In genomic region chr3:4494807-4495200, GRCh38 we compare ENCODE assay signal across 8 cellular contexts. TPM values are rescaled to one million over a fixed set of nuclear protein-coding genes. Genes with fewer than 3 reads are reported as not detected.
A peak's percentile ranks its signal among the peaks of the same experiment; 100 is the strongest.
DNase-seq lines count a peak whose midpoint lies in the region; ATAC-seq lines count a peak whose summit lies in the region.

No MANE protein-coding gene starts in this region.

- H3K27ac Mint-ChIP-seq in T-helper 17 cell = peak overlapping the region; percentile 96

- H3K79me1 ChIP-seq in mesenchymal stem cell (replicated peaks; ENCODE audit: low read length, poor library complexity, severe bottlenecking) = peaks cover 1% of the 10 kb centered on the region

- 63% methylated on average over 2 of the region's 3 CpGs for WGBS in mesenchymal stem cell

- H3K4me1 Mint-ChIP-seq in T-helper 17 cell = peaks cover 50% of the 10 kb centered on the region

- H2AK5ac ChIP-seq in mesenchymal stem cell (ENCODE audit: low read length, severe bottlenecking) = no peak overlapping the region

- H2AFZ ChIP-seq in mesenchymal stem cell (ENCODE audit: low read depth, low read length) = no peak overlapping the region

- H3K14ac ChIP-seq in mesenchymal stem cell (ENCODE audit: low read length in 2 of 2) = no peak overlapping the region

- H3K9me3 ChIP-seq in BLaER1 treated with 17β-estradiol and CSF1 and Interleukin-3, amounts not matched to agents 10 nM and 100 nM (replicated peaks in 1 of 11) = no peaks in the 10 kb centered on the region
- H3K9me3 ChIP-seq in T-helper 17 cell (ENCODE audit: control insufficient read depth, low read length, poor library complexity, severe bottlenecking) = no peaks in the 10 kb centered on the region
- no peaks in the 10 kb centered on the region for H3K9me3 ChIP-seq in mesenchymal stem cell (ENCODE audit: control insufficient read depth, low read length)

- H3K4me3 Mint-ChIP-seq in T-helper 17 cell = peak overlapping the region; percentile 95

- peaks cover 5% of the 10 kb centered on the region for H3K36me3 Mint-ChIP-seq in T-helper 17 cell (ENCODE audit: low read depth)

- no peak for DNase-seq in T-helper 17 cell
- no peak for DNase-seq in mesenchymal stem cell
- DNase-seq in cortex of kidney (lab: John Stamatoyannopoulos, UW) = no peak
- no peak for DNase-seq in SK-N-DZ (ENCODE audit: low spot score)
- no peak for DNase-seq in cerebellar nuclear complex (lab: John Stamatoyannopoulos, UW)

- H3K4ac ChIP-seq in mesenchymal stem cell (ENCODE audit: low read depth in 1 of 2, low read length in 2 of 2) = no peak overlapping the region

- no peak overlapping the region for H2BK12ac ChIP-seq in mesenchymal stem cell (ENCODE audit: low read length in 2 of 2)

- peak overlapping the region; percentile 93 to 99 (median 96) for H3K4me2 ChIP-seq in BLaER1 treated with 17β-estradiol and CSF1 and Interleukin-3, amounts not matched to agents 10 nM and 100 nM
- no peak overlapping the region for H3K4me2 ChIP-seq in mesenchymal stem cell (ENCODE audit: low read length, poor library complexity, severe bottlenecking)

- H3K4me3 ChIP-seq in BLaER1 treated with 17β-estradiol and CSF1 and Interleukin-3, amounts not matched to agents 10 nM and 100 nM = peak overlapping the region; percentile 78 to 92 (median 84)
- peak overlapping the region in 1 of 2 experiments; percentile 90 for H3K4me3 ChIP-seq in mesenchymal stem cell (ENCODE audit: insufficient read depth in 1 of 2, low read depth in 1 of 2, low read length in 2 of 2)

- H2BK15ac ChIP-seq in mesenchymal stem cell (ENCODE audit: low read depth, poor library complexity, severe bottlenecking) = no peak overlapping the region

- no peak overlapping the region for H2BK120ac ChIP-seq in mesenchymal stem cell (ENCODE audit: low read depth, low read length)

- H3K4me1 ChIP-seq in BLaER1 treated with 17β-estradiol and CSF1 and Interleukin-3, amounts not matched to agents 10 nM and 100 nM = peaks cover 30 to 43% (median 32%) of the 10 kb centered on the region in 10 experiments
- H3K4me1 ChIP-seq in mesenchymal stem cell (ENCODE audit: control insufficient read depth, insufficient read depth, low read depth, low read length) = peaks cover 9% of the 10 kb centered on the region

- ATAC-seq in GM21576 (IDR thresholded peaks at IDR 0.05; ENCODE audit: unreplicated experiment) = peak; percentile 27
- ATAC-seq in T-helper 17 cell = no peak
- no peak for ATAC-seq in GM21360 (IDR thresholded peaks at IDR 0.05; ENCODE audit: unreplicated experiment)

- H4K20me1 ChIP-seq in BLaER1 treated with 17β-estradiol and CSF1 and Interleukin-3, amounts not matched to agents 10 nM and 100 nM = peaks cover 0 to 35% (median 0%) of the 10 kb centered on the region in 11 experiments; a peak in 5 of 22 replicates

- no peaks in the 10 kb centered on the region; a peak in 3 of 22 replicates for H3K27me3 ChIP-seq in BLaER1 treated with 17β-estradiol and CSF1 and Interleukin-3, amounts not matched to agents 10 nM and 100 nM
- peaks cover 0 to 41% of the 10 kb centered on the region in 2 experiments for H3K27me3 ChIP-seq in mesenchymal stem cell (ENCODE audit: control insufficient read depth in 1 of 2, insufficient read depth in 1 of 2, low read length in 2 of 2)

- no peak overlapping the region for H4K8ac ChIP-seq in mesenchymal stem cell (ENCODE audit: low read length)

- H4K91ac ChIP-seq in mesenchymal stem cell (ENCODE audit: low read length) = no peak overlapping the region

- H3K27ac ChIP-seq in BLaER1 treated with 17β-estradiol and CSF1 and Interleukin-3, amounts not matched to agents 10 nM and 100 nM = peak overlapping the region in 10 of 11 experiments; percentile 39 to 83 (median 69); a peak in 13 of 22 replicates
- no peak overlapping the region for H3K27ac ChIP-seq in mesenchymal stem cell (ENCODE audit: low read length, poor library complexity, severe bottlenecking)

- H3K27me3 Mint-ChIP-seq in T-helper 17 cell = peaks cover 7% of the 10 kb centered on the region

- peak overlapping the region; percentile 68 to 86 (median 82); a peak in 21 of 22 replicates for H3K9ac ChIP-seq in BLaER1 treated with 17β-estradiol and CSF1 and Interleukin-3, amounts not matched to agents 10 nM and 100 nM
- peak overlapping the region; percentile 92 for H3K9ac ChIP-seq in mesenchymal stem cell (ENCODE audit: low read length)

- H3K18ac ChIP-seq in mesenchymal stem cell (ENCODE audit: low read depth in 1 of 2, low read length in 2 of 2) = no peak overlapping the region

- no peak overlapping the region for H2BK5ac ChIP-seq in mesenchymal stem cell (ENCODE audit: low read depth, low read length, poor library complexity, severe bottlenecking)

- no peak overlapping the region for H3K23ac ChIP-seq in mesenchymal stem cell (ENCODE audit: low read length in 2 of 2)

- peaks cover 0 to 25% (median 6%) of the 10 kb centered on the region in 11 experiments; a peak in 9 of 22 replicates for H3K36me3 ChIP-seq in BLaER1 treated with 17β-estradiol and CSF1 and Interleukin-3, amounts not matched to agents 10 nM and 100 nM
- H3K36me3 ChIP-seq in mesenchymal stem cell (ENCODE audit: control insufficient read depth in 1 of 2, insufficient read depth in 2 of 2, low read depth in 1 of 2, low read length in 2 of 2) = no peaks in the 10 kb centered on the region

RNA-seq across cellular contexts. Expression of gene ITPR1, which starts 1.7 kb away (rescaled TPM):
- 100 to 1,000 TPM in 1 of 2 donors, 10 to 100 TPM in 1; 92.0 to 102 TPM for total RNA-seq in T-helper 17 cell
- 6.5 TPM for polyA plus RNA-seq in mesenchymal stem cell (2013, experiment 1 of 2)
- polyA plus RNA-seq in mesenchymal stem cell (2013, experiment 2 of 2) = 6.6 TPM
- 12.7 and 22.0 TPM in 2 replicates for polyA plus RNA-seq in SK-N-DZ (2014; cell fraction: cytosol; rRNA removed)
- polyA plus RNA-seq in SK-N-DZ (2014; cell fraction: nucleus; rRNA removed) = 34.3 and 39.4 TPM in 2 replicates

RNA-seq across cellular contexts. Expression of gene SUMF1, which starts 27.7 kb away (rescaled TPM):
- 10 to 100 TPM; 13.1 to 15.3 TPM for total RNA-seq in T-helper 17 cell
- polyA plus RNA-seq in mesenchymal stem cell (2013, experiment 1 of 2) = 35.5 TPM
- 37.0 TPM for polyA plus RNA-seq in mesenchymal stem cell (2013, experiment 2 of 2)
- 25.8 and 27.2 TPM in 2 replicates for polyA plus RNA-seq in SK-N-DZ (2014; cell fraction: cytosol; rRNA removed)
- 12.5 and 13.7 TPM in 2 replicates for polyA plus RNA-seq in SK-N-DZ (2014; cell fraction: nucleus; rRNA removed)
